In the genomic region with DNA sequence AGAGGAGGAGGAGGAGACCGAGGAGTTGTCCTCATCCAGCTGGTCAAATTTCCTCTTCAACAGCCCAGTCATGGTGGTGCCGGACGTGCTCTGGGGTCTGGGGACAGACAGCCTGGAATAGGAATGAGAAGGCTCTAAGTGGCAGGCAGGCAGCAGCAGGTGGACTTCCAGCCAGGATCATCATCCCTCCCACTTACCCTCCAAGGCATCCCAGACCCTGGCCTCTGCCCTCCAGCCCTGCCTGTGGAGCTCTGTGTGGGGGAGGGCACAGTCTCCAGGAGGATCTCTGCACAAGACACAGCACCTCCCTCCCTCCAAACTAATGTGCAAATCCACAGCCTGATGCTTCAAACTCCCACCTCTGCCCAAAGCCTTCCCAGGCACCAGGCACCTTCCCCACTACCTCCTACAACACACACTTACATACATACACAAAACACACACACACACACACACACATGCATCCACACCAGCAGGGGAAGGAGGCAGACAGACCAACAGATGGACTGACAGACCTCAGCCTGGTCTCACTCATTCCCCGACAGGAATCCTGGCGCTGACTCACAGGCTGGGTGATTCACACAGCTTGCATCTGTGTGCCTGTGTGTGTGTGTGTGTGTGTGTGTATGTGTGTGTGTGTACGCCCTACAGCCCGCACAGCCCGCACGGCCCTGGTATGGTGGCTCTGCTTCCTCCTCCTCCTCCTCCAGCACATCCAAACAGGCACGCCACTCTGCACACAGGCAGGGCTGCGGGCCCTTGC, we compare ENCODE assay signal across 8 cellular contexts. TPM values are rescaled to one million over a fixed set of nuclear protein-coding genes. Genes with fewer than 3 reads are reported as not detected.
A peak's percentile ranks its signal among the peaks of the same experiment; 100 is the strongest.
DNase-seq lines count a peak whose midpoint lies in the region; ATAC-seq and TF ChIP-seq lines count a peak whose summit lies in the region.

No MANE protein-coding gene starts in this region.

- peaks cover 0 to 3% (median 0%) of the 10 kb centered on the region in 7 donors for H3K9me3 Mint-ChIP-seq in CD14-positive monocyte
- no peaks in the 10 kb centered on the region for H3K9me3 Mint-ChIP-seq in activated naive CD8-positive, alpha-beta T cell treated with anti-CD3 and anti-CD28 coated beads for 36 hours

- peaks cover 76% of the 10 kb centered on the region for H3K4me1 Mint-ChIP-seq in CD14-positive monocyte
- H3K4me1 Mint-ChIP-seq in activated naive CD8-positive, alpha-beta T cell treated with anti-CD3 and anti-CD28 coated beads for 36 hours: peaks cover 63% of the 10 kb centered on the region

- peaks cover 65% of the 10 kb centered on the region for H3K4me1 ChIP-seq in SJCRH30

- intact Hi-C loops in CD14-positive monocyte (cut with micrococcal nuclease): loop anchor here in 1 of 2 donors (2.0 to 5.0 kb wide), 2 partner anchors 36 to 40 kb away; a partner anchor contains a TSS
- intact Hi-C loops in cardiac septum (cut with DNase I): no loop called here
- intact Hi-C loops in sciatic nerve (cut with DNase I): no loop called here

- H3K27ac Mint-ChIP-seq in CD14-positive monocyte: peak overlapping the region; percentile 94 to 99 (median 96)
- peak overlapping the region; percentile 98 for H3K27ac Mint-ChIP-seq in activated naive CD8-positive, alpha-beta T cell treated with anti-CD3 and anti-CD28 coated beads for 36 hours

- H3K36me3 Mint-ChIP-seq in CD14-positive monocyte: peaks cover 86 to 92% of the 10 kb centered on the region in 2 donors
- H3K36me3 Mint-ChIP-seq in activated naive CD8-positive, alpha-beta T cell treated with anti-CD3 and anti-CD28 coated beads for 36 hours: peaks cover 74% of the 10 kb centered on the region

- H3K27me3 ChIP-seq in SJCRH30: no peaks in the 10 kb centered on the region

- ATAC-seq in sciatic nerve: peak; percentile 52
- no peak for ATAC-seq in HG02763 (IDR thresholded peaks at IDR 0.05; ENCODE audit: unreplicated experiment)

- DNase-seq in CD14-positive monocyte (ENCODE audit: low spot score) (peak; percentile 97), HCEC 1CT (peak; percentile 97), SJCRH30 (peak; percentile 69 to 74), cardiac septum (ENCODE audit: low spot score) (peak; percentile 90), sciatic nerve (ENCODE audit: low spot score) (peak; percentile 84), NCI-H1417 treated with DMSO at 0.1 percent for 48 hours (lab: John Stamatoyannopoulos, UW) (no peak)
- DNase-seq in activated naive CD8-positive, alpha-beta T cell treated with anti-CD3 and anti-CD28 coated beads for 36 hours: peak; percentile 75

- TF ChIP-seq CTCF in CD14-positive monocyte (IDR thresholded peaks at IDR 0.05): no peak

- no peaks in the 10 kb centered on the region for H3K9me3 ChIP-seq in SJCRH30 (replicated peaks)

- H3K27me3 Mint-ChIP-seq in CD14-positive monocyte (ENCODE audit: low read depth in 3 of 3): peaks cover 0 to 3% (median 0%) of the 10 kb centered on the region in 3 donors
- no peaks in the 10 kb centered on the region for H3K27me3 Mint-ChIP-seq in activated naive CD8-positive, alpha-beta T cell treated with anti-CD3 and anti-CD28 coated beads for 36 hours

- peak overlapping the region; percentile 54 for H3K27ac ChIP-seq in SJCRH30

- H3K4me3 ChIP-seq in SJCRH30: no peak overlapping the region

- peak overlapping the region; percentile 98 to 100 for H3K4me3 Mint-ChIP-seq in CD14-positive monocyte
- H3K4me3 Mint-ChIP-seq in activated naive CD8-positive, alpha-beta T cell treated with anti-CD3 and anti-CD28 coated beads for 36 hours: peak overlapping the region; percentile 95

- H3K36me3 ChIP-seq in SJCRH30: peaks cover 12% of the 10 kb centered on the region

RNA-seq across cellular contexts. Expression of a gene that starts 6.6 kb away (rescaled TPM):
- 100 to 1,000 TPM; 104 to 113 TPM for polyA plus RNA-seq in CD14-positive monocyte
- total RNA-seq in SJCRH30 (2014; rRNA removed; shearing (Covaris generic)): 4.4 TPM in 2 replicates
- 10 to 100 TPM; 53.4 to 54.8 TPM for total RNA-seq in activated naive CD8-positive, alpha-beta T cell treated with anti-CD3 and anti-CD28 coated beads for 36 hours
- 11.5 TPM for total RNA-seq in cardiac septum
- 51.7 TPM for total RNA-seq in sciatic nerve

RNA-seq across cellular contexts. Expression of a gene that starts 39.3 kb away (rescaled TPM):
- polyA plus RNA-seq in CD14-positive monocyte: 1 to 10 TPM in 1 of 2 donors, under 1 TPM in 1; 0.67 to 2.2 TPM
- 0.36 and 0.56 TPM in 2 replicates for total RNA-seq in SJCRH30 (2014; rRNA removed; shearing (Covaris generic))
- under 1 TPM; 0.42 to 0.78 TPM for total RNA-seq in activated naive CD8-positive, alpha-beta T cell treated with anti-CD3 and anti-CD28 coated beads for 36 hours
- total RNA-seq in cardiac septum (3.0 TPM), sciatic nerve (13.4 TPM)

RNA-seq across cellular contexts. Expression of a gene that starts 39.4 kb away (rescaled TPM):
- 10 to 100 TPM; 23.2 to 31.2 TPM for polyA plus RNA-seq in CD14-positive monocyte
- 21.0 and 23.1 TPM in 2 replicates for total RNA-seq in SJCRH30 (2014; rRNA removed; shearing (Covaris generic))
- total RNA-seq in activated naive CD8-positive, alpha-beta T cell treated with anti-CD3 and anti-CD28 coated beads for 36 hours: 10 to 100 TPM; 11.5 to 11.9 TPM
- total RNA-seq in cardiac septum (45.9 TPM), sciatic nerve (55.8 TPM)

RNA-seq across cellular contexts. Expression of a gene that starts 45.6 kb away (rescaled TPM):
- polyA plus RNA-seq in CD14-positive monocyte: not detected
- 0.61 and 0.91 TPM in 2 replicates for total RNA-seq in SJCRH30 (2014; rRNA removed; shearing (Covaris generic))
- under 1 TPM; 0.66 to 0.91 TPM for total RNA-seq in activated naive CD8-positive, alpha-beta T cell treated with anti-CD3 and anti-CD28 coated beads for 36 hours
- 1,123 TPM for total RNA-seq in cardiac septum
- total RNA-seq in sciatic nerve: 0.04 TPM
